Comparison of ENCODE assay signal across 16 cellular contexts in genomic region chr3:165852710-165853109, GRCh38. TPM values are rescaled to one million over a fixed set of nuclear protein-coding genes. Genes with fewer than 3 reads are reported as not detected.
"Had no signal": no experiment of that assay in that cellular context is flagged by ENCODE, and none has a peak within 500 bp of the region (broad histone marks: within the 10 kb centered on the region; RNA-seq: fewer than 3 reads in every experiment).

No MANE protein-coding gene starts in this region.

- DNase-seq: activated CD4-positive, alpha-beta T cell treated with anti-CD3 and anti-CD28 coated beads, Interleukin-2, amount 50 U/mL, for 48 hours; activated CD8-positive, alpha-beta memory T cell treated with anti-CD3 and anti-CD28 coated beads, Interleukin-2, amount 10 ng/mL, durations not matched to agents 7 days and 5 days; activated naive CD4-positive, alpha-beta T cell treated with anti-CD3 and anti-CD28 coated beads for 36 hours; activated naive CD8-positive, alpha-beta T cell treated with anti-CD3 and anti-CD28 coated beads, Interleukin-2, amount 50 U/mL, for 24 hours; activated T-cell treated with anti-CD3 and anti-CD28 coated beads, Interleukin-2, amount 50 U/mL, for 1 hour; foreskin fibroblast; head of caudate nucleus; spleen; stimulated activated CD4-positive, alpha-beta T cell treated with anti-CD3 and anti-CD28 coated beads, Interleukin-1b, Interleukin-23, amount 100 ng/mL, for 48 hours; stimulated activated naive CD8-positive, alpha-beta T cell treated with anti-CD3 and anti-CD28 coated beads, Interleukin-15, amount 100 ng/mL, for 72 hours; T-helper 1 cell; testis; upper lobe of right lung; WERI-Rb-1 had no signal

- H3K4me3 ChIP-seq: spleen, testis, upper lobe of right lung had no signal

- ATAC-seq: activated CD8-positive, alpha-beta memory T cell treated with anti-CD3 and anti-CD28 coated beads, Interleukin-2, amount 10 ng/mL, durations not matched to agents 7 days and 5 days; activated naive CD8-positive, alpha-beta T cell treated with anti-CD3 and anti-CD28 coated beads, Interleukin-2, amount 50 U/mL, for 24 hours; sciatic nerve; stimulated activated naive CD8-positive, alpha-beta T cell treated with anti-CD3 and anti-CD28 coated beads, Interleukin-15, amount 100 ng/mL, for 72 hours; upper lobe of right lung had no signal

RNA-seq across cellular contexts. Expression of gene BCHE, which starts 15.5 kb away (rescaled TPM):
- total RNA-seq: activated CD8-positive, alpha-beta memory T cell treated with anti-CD3 and anti-CD28 coated beads, Interleukin-2, amount 10 ng/mL, durations not matched to agents 7 days and 5 days; activated naive CD4-positive, alpha-beta T cell treated with anti-CD3 and anti-CD28 coated beads for 36 hours; activated T-helper 2 cell treated with anti-CD3 and anti-CD28 coated beads, Interferon-gamma antibody, Interleukin-2, Interleukin-4, amounts not matched to agents 10 μg/mL and 5 μg/mL and 100 μg/mL, durations not matched to agents 14 hours and 24 hours and 36 hours had no signal
